In the genomic region with DNA sequence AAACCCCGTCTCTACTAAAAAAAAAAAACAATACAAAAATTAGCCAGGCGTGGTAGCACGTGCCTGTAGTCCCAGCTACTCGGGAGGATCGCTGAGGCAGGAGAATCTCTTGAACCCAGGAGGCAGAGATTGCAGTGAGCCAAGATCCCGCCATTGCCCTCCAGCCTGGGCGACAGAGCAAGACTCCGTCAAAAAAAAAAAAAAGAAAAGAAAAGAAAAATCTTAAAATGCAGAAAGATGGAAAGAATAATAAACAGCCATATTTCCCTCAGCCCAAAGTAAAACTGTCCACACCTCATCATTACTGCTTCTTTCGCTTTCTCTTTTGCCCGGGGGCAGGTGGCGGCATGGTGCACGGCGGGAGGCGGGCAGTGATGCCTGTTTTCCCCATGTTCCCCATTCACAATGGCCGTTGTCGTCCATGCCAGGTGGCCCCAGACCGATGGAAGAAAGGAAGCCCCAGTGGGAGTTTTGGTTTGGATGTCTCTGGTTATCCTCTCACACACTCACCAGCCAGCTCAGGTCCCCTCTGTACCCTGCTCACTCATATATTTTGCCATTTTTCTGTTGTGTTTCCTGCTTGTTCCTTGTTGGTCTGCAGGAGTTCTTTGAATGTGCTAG, we compare ENCODE assay signal across 9 cellular contexts. TPM values are rescaled to one million over a fixed set of nuclear protein-coding genes. Genes with fewer than 3 reads are reported as not detected.
DNase-seq lines count a peak whose midpoint lies in the region; ATAC-seq, FAIRE-seq and TF ChIP-seq lines count a peak whose summit lies in the region.
"Had no signal": no experiment of that assay in that cellular context is flagged by ENCODE, and none has a peak within 500 bp of the region (broad histone marks: within the 10 kb centered on the region; RNA-seq: fewer than 3 reads in every experiment).

No MANE protein-coding gene starts in this region.

- no peak for TF ChIP-seq POLR2A in H54 (IDR thresholded peaks at IDR 0.05; ENCODE audit: low read depth, low read length)

- peak overlapping the region; percentile 60 for H3K27ac Mint-ChIP-seq in T-helper 17 cell
- no peak overlapping the region for H3K27ac Mint-ChIP-seq in chondrocyte (ENCODE audit: unreplicated experiment)

- H3K36me3 Mint-ChIP-seq in T-helper 17 cell (ENCODE audit: low read depth) (no peaks in the 10 kb centered on the region), chondrocyte (ENCODE audit: low read depth) (no peaks in the 10 kb centered on the region)

- H3K4me3 Mint-ChIP-seq in T-helper 17 cell (peak overlapping the region; percentile 84), chondrocyte (ENCODE audit: unreplicated experiment) (peak overlapping the region; percentile 59)

- FAIRE-seq in H54 (lab: Jason Lieb, UNC): no peak

- in situ Hi-C loops in GM13977 (cut with MboI; ENCODE audit: low pct_unique_long_range_greater_than_20kb, low sequenced_read_pairs, unreplicated experiment): no loop called here

- ATAC-seq in T-helper 17 cell (peak; percentile 75), HG03457 (IDR thresholded peaks at IDR 0.05; ENCODE audit: unreplicated experiment) (no peak), GM18502 (IDR thresholded peaks at IDR 0.05; ENCODE audit: poor library complexity, unreplicated experiment) (no peak)
- ATAC-seq: gastroesophageal sphincter had no signal

- no peaks in the 10 kb centered on the region for H3K9me3 ChIP-seq in T-helper 17 cell (ENCODE audit: control insufficient read depth, low read length, poor library complexity, severe bottlenecking)
- H3K9me3 ChIP-seq: gastroesophageal sphincter had no signal

- TF ChIP-seq CTCF in GM13977 (IDR thresholded peaks at IDR 0.05; ENCODE audit: extremely low read depth, insufficient read depth, missing control alignments): no peak
- TF ChIP-seq CTCF in chondrocyte (IDR thresholded peaks at IDR 0.05): no peak

- H3K4me1 Mint-ChIP-seq in T-helper 17 cell (peaks cover 4% of the 10 kb centered on the region), chondrocyte (ENCODE audit: low read depth) (peaks cover 6% of the 10 kb centered on the region)

- DNase-seq in GM13977 (ENCODE audit: low spot score) (peak; percentile 71), T-helper 17 cell (no peak), chondrocyte (ENCODE audit: low spot score) (no peak), DMS153 (lab: John Stamatoyannopoulos, UW) (no peak), H54 (ENCODE audit: insufficient read length, low spot score) (no peak)
- peak; percentile 14 for DNase-seq in stimulated activated CD8-positive, alpha-beta memory T cell treated with anti-CD3 and anti-CD28 coated beads, Interleukin-12 subunit alpha, Interleukin-12 subunit beta, amount 100 ng/mL, for 4 hours (ENCODE audit: low read depth)

- peaks cover 5% of the 10 kb centered on the region for H3K9me3 Mint-ChIP-seq in chondrocyte (ENCODE audit: low read depth)

- H3K27me3 Mint-ChIP-seq in T-helper 17 cell (no peaks in the 10 kb centered on the region), chondrocyte (ENCODE audit: low read depth) (peaks cover 10% of the 10 kb centered on the region)

RNA-seq across cellular contexts. Expression of gene PEMT, which starts 37.0 kb away (rescaled TPM):
- total RNA-seq in T-helper 17 cell: 10 to 100 TPM; 13.8 to 14.8 TPM
- total RNA-seq in chondrocyte: 27.5 to 33.8 TPM (median 31.1 TPM) in 3 replicates

RNA-seq across cellular contexts. Expression of gene RAI1, which starts 52.8 kb away (rescaled TPM):
- total RNA-seq in T-helper 17 cell (10 to 100 TPM; 18.4 to 18.6 TPM), chondrocyte (24.0 to 28.7 TPM (median 28.6 TPM) in 3 replicates)

Comparison
In these comparisons a context has a peak if more than half of its experiments do, and no peak if none do; other contexts are left out.
1. DNase-seq: peak in GM13977 (single experiment) and stimulated activated CD8-positive, alpha-beta memory T cell treated with anti-CD3 and anti-CD28 coated beads, Interleukin-12 subunit alpha, Interleukin-12 subunit beta, amount 100 ng/mL, for 4 hours (single experiment); none in T-helper 17 cell (0 of 3), chondrocyte (single experiment), DMS153 (single experiment) and H54 (single experiment).